In the genomic region with DNA sequence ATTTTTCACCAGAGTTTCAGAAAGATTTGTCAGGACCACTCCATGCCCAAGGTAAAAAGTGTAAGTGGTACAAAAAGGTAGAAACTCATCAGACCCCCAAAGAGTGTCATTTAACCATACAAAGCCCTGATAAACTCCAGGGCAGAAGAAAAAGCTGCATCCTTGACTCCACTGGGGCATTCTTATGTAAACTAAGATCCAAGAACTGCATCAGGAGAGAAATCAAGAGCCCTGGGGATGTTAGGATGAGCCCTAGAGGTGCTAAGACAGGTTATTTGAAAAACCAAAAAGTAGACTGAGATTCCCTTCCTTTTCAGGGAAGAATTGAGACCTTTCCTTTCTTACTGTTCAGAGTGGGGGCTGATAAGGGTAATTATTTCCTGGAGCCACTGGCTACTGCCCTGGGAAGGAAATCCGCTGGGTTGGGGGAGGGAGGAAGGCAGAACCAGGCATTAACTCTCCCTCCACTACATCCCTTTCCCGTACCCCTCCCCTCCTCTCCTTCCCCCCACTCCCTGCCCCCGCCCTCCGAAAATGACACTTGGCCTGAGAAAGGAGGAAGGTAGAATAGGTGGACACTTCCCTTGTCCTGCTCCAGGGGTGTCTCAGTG, we compare ENCODE assay signal across 28 cellular contexts.
DNase-seq lines count a peak whose midpoint lies in the region; TF ChIP-seq lines count a peak whose summit lies in the region.
"Had no signal": no experiment of that assay in that cellular context is flagged by ENCODE, and none has a peak within 500 bp of the region (broad histone marks: within the 10 kb centered on the region; RNA-seq: fewer than 3 reads in every experiment).

No MANE protein-coding gene starts in this region.

- peak overlapping the region; percentile 37 for H3K9ac ChIP-seq in ES-I3 (ENCODE audit: low read depth, low read length)

- no peaks in the 10 kb centered on the region for H3K9me3 ChIP-seq in ES-I3 (ENCODE audit: control insufficient read depth, insufficient read depth, low read length)
- H3K9me3 ChIP-seq: BE2C, ovary, spleen, suprapubic skin had no signal

- TF ChIP-seq CTCF in nephron (IDR thresholded peaks at IDR 0.05; ENCODE audit: unreplicated experiment in 3 of 3): no peak

- peaks cover 18% of the 10 kb centered on the region for H3K4me1 ChIP-seq in ES-I3 (ENCODE audit: insufficient read depth, low read length)
- H3K4me1 ChIP-seq: BE2C had no signal

- CTCF ChIA-PET in activated naive CD4-positive, alpha-beta T cell treated with anti-CD3 and anti-CD28 coated beads, Interleukin-2, amount 10 ng/mL, durations not matched to agents 7 days and 5 days (lab: Charles Lee): no interaction called here

- DNase-seq in NCI-H82 (lab: John Stamatoyannopoulos, UW) (peak; percentile 62), iPS DF 19.7 (ENCODE audit: low read depth, low spot score) (peak; percentile 35), KG1 (lab: John Stamatoyannopoulos, UW) (no peak), substantia nigra (lab: John Stamatoyannopoulos, UW) (no peak), NCI-H748 treated with DMSO at 0.1 percent for 48 hours (lab: John Stamatoyannopoulos, UW) (no peak)
- DNase-seq in activated naive CD4-positive, alpha-beta T cell treated with anti-CD3 and anti-CD28 coated beads, Interleukin-2, amount 10 ng/mL, durations not matched to agents 7 days and 5 days: no peak
- DNase-seq: anterior cingulate cortex; BE2C; DMS53; GF-D8; head of caudate nucleus; kidney; mesenchymal stem cell; NCI-H1092 treated with DMSO at 0.1 percent for 48 hours; NCI-H187 treated with DMSO at 0.1 percent for 48 hours; NCI-H226; ovary; right cardiac atrium; Right ventricle myocardium superior; spleen; stimulated activated CD4-positive, alpha-beta T cell treated with anti-CD3 and anti-CD28 coated beads, Interleukin-2, amount 100 ng/mL, for 48 hours; T-helper 9 cell had no signal

- H3K4me3 Mint-ChIP-seq in nephron: no peak overlapping the region
- no peak overlapping the region for H3K4me3 Mint-ChIP-seq in activated naive CD4-positive, alpha-beta T cell treated with anti-CD3 and anti-CD28 coated beads, Interleukin-2, amount 10 ng/mL, durations not matched to agents 7 days and 5 days
- H3K4me3 Mint-ChIP-seq: stimulated activated effector memory CD8-positive, alpha-beta T cell treated with anti-CD3 and anti-CD28 coated beads, Interleukin-12 subunit alpha, Interleukin-12 subunit beta, amount 100 ng/mL, for 72 hours had no signal

- H3K27me3 Mint-ChIP-seq in nephron (ENCODE audit: low read depth): peaks cover 10% of the 10 kb centered on the region
- no peaks in the 10 kb centered on the region for H3K27me3 Mint-ChIP-seq in activated naive CD4-positive, alpha-beta T cell treated with anti-CD3 and anti-CD28 coated beads, Interleukin-2, amount 10 ng/mL, durations not matched to agents 7 days and 5 days

- H3K36me3 Mint-ChIP-seq in nephron (ENCODE audit: low read depth): peaks cover 8% of the 10 kb centered on the region
- H3K36me3 Mint-ChIP-seq in activated naive CD4-positive, alpha-beta T cell treated with anti-CD3 and anti-CD28 coated beads, Interleukin-2, amount 10 ng/mL, durations not matched to agents 7 days and 5 days: no peaks in the 10 kb centered on the region
- H3K36me3 Mint-ChIP-seq: activated naive CD4-positive, alpha-beta T cell treated with anti-CD3 and anti-CD28 coated beads, Interleukin-2, amount 50 U/mL, for 72 hours; stimulated activated effector memory CD8-positive, alpha-beta T cell treated with anti-CD3 and anti-CD28 coated beads, Interleukin-12 subunit alpha, Interleukin-12 subunit beta, amount 100 ng/mL, for 72 hours had no signal

- H3K9me3 Mint-ChIP-seq in nephron: peaks cover 8% of the 10 kb centered on the region
- no peaks in the 10 kb centered on the region for H3K9me3 Mint-ChIP-seq in activated naive CD4-positive, alpha-beta T cell treated with anti-CD3 and anti-CD28 coated beads, Interleukin-2, amount 10 ng/mL, durations not matched to agents 7 days and 5 days
- H3K9me3 Mint-ChIP-seq: activated naive CD4-positive, alpha-beta T cell treated with anti-CD3 and anti-CD28 coated beads, Interleukin-2, amount 50 U/mL, for 72 hours; stimulated activated effector memory CD8-positive, alpha-beta T cell treated with anti-CD3 and anti-CD28 coated beads, Interleukin-12 subunit alpha, Interleukin-12 subunit beta, amount 100 ng/mL, for 72 hours had no signal

- H3K4me1 Mint-ChIP-seq in nephron: peaks cover 24% of the 10 kb centered on the region
- no peaks in the 10 kb centered on the region for H3K4me1 Mint-ChIP-seq in activated naive CD4-positive, alpha-beta T cell treated with anti-CD3 and anti-CD28 coated beads, Interleukin-2, amount 10 ng/mL, durations not matched to agents 7 days and 5 days
- H3K4me1 Mint-ChIP-seq: stimulated activated effector memory CD8-positive, alpha-beta T cell treated with anti-CD3 and anti-CD28 coated beads, Interleukin-12 subunit alpha, Interleukin-12 subunit beta, amount 100 ng/mL, for 72 hours had no signal

- peak overlapping the region in 2 of 3 experiments; percentile 50 to 55 for H3K27ac Mint-ChIP-seq in nephron
- no peak overlapping the region for H3K27ac Mint-ChIP-seq in activated naive CD4-positive, alpha-beta T cell treated with anti-CD3 and anti-CD28 coated beads, Interleukin-2, amount 10 ng/mL, durations not matched to agents 7 days and 5 days
- H3K27ac Mint-ChIP-seq: stimulated activated effector memory CD8-positive, alpha-beta T cell treated with anti-CD3 and anti-CD28 coated beads, Interleukin-12 subunit alpha, Interleukin-12 subunit beta, amount 100 ng/mL, for 72 hours had no signal

- no peaks in the 10 kb centered on the region for H3K36me3 ChIP-seq in ES-I3 (ENCODE audit: insufficient read depth, low read length)
- H3K36me3 ChIP-seq: BE2C, cardiac muscle cell, ovary, spleen, suprapubic skin had no signal

- no peak overlapping the region for H3K27ac ChIP-seq in substantia nigra (ENCODE audit: low read depth, low read length, poor library complexity, severe bottlenecking)
- H3K27ac ChIP-seq: cardiac muscle cell, ovary, suprapubic skin had no signal

Comparison
In these comparisons a context has a peak if more than half of its experiments do, and no peak if none do; other contexts are left out.
1. DNase-seq: peak in NCI-H82 (single experiment) and iPS DF 19.7 (single experiment); none in activated naive CD4-positive, alpha-beta T cell treated with anti-CD3 and anti-CD28 coated beads, Interleukin-2, amount 10 ng/mL, durations not matched to agents 7 days and 5 days (single experiment), KG1 (single experiment), substantia nigra (0 of 49) and NCI-H748 treated with DMSO at 0.1 percent for 48 hours (single experiment).